Comparison of ENCODE assay signal across 31 cellular contexts in genomic region chr4:82213485-82214162, GRCh38.
DNase-seq lines count a peak whose midpoint lies in the region; ATAC-seq, FAIRE-seq and TF ChIP-seq lines count a peak whose summit lies in the region.
"Had no signal": no experiment of that assay in that cellular context is flagged by ENCODE, and none has a peak within 500 bp of the region (broad histone marks: within the 10 kb centered on the region; RNA-seq: fewer than 3 reads in every experiment).

No MANE protein-coding gene starts in this region.

- H3K27ac ChIP-seq in MM.1S (ENCODE audit: low read length): no peak overlapping the region
- H3K27ac ChIP-seq: KMS-11, lower lobe of right lung, pancreas, thyroid gland, VCaP had no signal

- peaks cover 23% of the 10 kb centered on the region for H3K4me1 Mint-ChIP-seq in activated naive CD4-positive, alpha-beta T cell treated with anti-CD3 and anti-CD28 coated beads, Interleukin-2, amount 10 ng/mL, durations not matched to agents 7 days and 5 days
- peaks cover 12% of the 10 kb centered on the region for H3K4me1 Mint-ChIP-seq in activated T-helper 17 cell treated with anti-CD3 and anti-CD28 coated beads, Interleukin-2, amount 50 U/mL, for 72 hours
- peaks cover 13 to 34% (median 31%) of the 10 kb centered on the region in 4 donors for H3K4me1 Mint-ChIP-seq in naive thymus-derived CD8-positive, alpha-beta T cell
- H3K4me1 Mint-ChIP-seq: stimulated activated memory B cell treated with anti-CD40 and anti-IgM and Interleukin-4, amounts not matched to agents 10 μg/mL and 1 μg/mL and 100 μg/mL, for 72 hours had no signal

- peak; percentile 40 for DNase-seq in activated naive CD4-positive, alpha-beta T cell treated with anti-CD3 and anti-CD28 coated beads, Interleukin-2, amount 10 ng/mL, durations not matched to agents 7 days and 5 days
- DNase-seq in activated naive CD4-positive, alpha-beta T cell treated with anti-CD3 and anti-CD28 coated beads, Interleukin-2, amount 50 U/mL, for 16 hours: no peak
- DNase-seq in MM.1S (peak; percentile 35), HTR-8/SVneo (ENCODE audit: insufficient read length, low spot score) (no peak), DMS114 treated with DMSO at 0.1 percent for 48 hours (lab: John Stamatoyannopoulos, UW; ENCODE audit: unreplicated experiment) (no peak), COLO668 (lab: John Stamatoyannopoulos, UW; ENCODE audit: unreplicated experiment) (no peak)
- DNase-seq in naive thymus-derived CD8-positive, alpha-beta T cell: peak in 7 of 10 donors; percentile 4 to 78 (median 36)
- DNase-seq: activated CD8-positive, alpha-beta memory T cell treated with anti-CD3 and anti-CD28 coated beads for 24 hours; activated T-cell treated with anti-CD3 and anti-CD28 coated beads, Interleukin-2, amount 50 U/mL, for 24 hours; C1 segment of cervical spinal cord; DMS153; GDM1; GOT3; kidney glomerular epithelial cell; lower lobe of right lung; mucosa of descending colon; NCI-H146; NCI-H510A treated with DMSO at 0.1 percent for 48 hours; NK-92 treated with Interleukin-12 subunit alpha and Interleukin-12 subunit beta, amount 100 ng/mL, for 24 hours; pancreas; right cardiac atrium; SIG-M5; stimulated activated CD4-positive, alpha-beta T cell treated with anti-CD3 and anti-CD28 coated beads, Interleukin-4, amount 100 ng/mL, for 1 hour; thyroid gland had no signal

- ATAC-seq in activated T-helper 17 cell treated with anti-CD3 and anti-CD28 coated beads, Interleukin-2, amount 50 U/mL, for 72 hours (replicated peaks): peak; percentile 66
- ATAC-seq in naive thymus-derived CD8-positive, alpha-beta T cell: peak; percentile 99 to 100
- ATAC-seq: lower lobe of right lung; mucosa of descending colon; Panc1; pancreas; right cardiac atrium; stimulated activated memory B cell treated with anti-CD40 and anti-IgM and Interleukin-4, amounts not matched to agents 10 μg/mL and 1 μg/mL and 100 μg/mL, for 72 hours had no signal

- H3K4me3 Mint-ChIP-seq in activated naive CD4-positive, alpha-beta T cell treated with anti-CD3 and anti-CD28 coated beads, Interleukin-2, amount 10 ng/mL, durations not matched to agents 7 days and 5 days: peak overlapping the region; percentile 7
- H3K4me3 Mint-ChIP-seq in activated T-helper 17 cell treated with anti-CD3 and anti-CD28 coated beads, Interleukin-2, amount 50 U/mL, for 72 hours: no peak overlapping the region
- peak overlapping the region in 9 of 10 donors; percentile 16 to 62 (median 52) for H3K4me3 Mint-ChIP-seq in naive thymus-derived CD8-positive, alpha-beta T cell
- H3K4me3 Mint-ChIP-seq: activated T-cell treated with anti-CD3 and anti-CD28 coated beads, Interleukin-2, amount 50 U/mL, for 24 hours; stimulated activated memory B cell treated with anti-CD40 and anti-IgM and Interleukin-4, amounts not matched to agents 10 μg/mL and 1 μg/mL and 100 μg/mL, for 72 hours; T-helper 1 cell treated with Interleukin-12 subunit alpha and Interleukin-12 subunit beta and Interleukin-4 antibody, amounts not matched to agents 30 μg/mL and 1 μg/mL, for 36 hours had no signal

- H3K4me2 ChIP-seq in MM.1S (ENCODE audit: low read depth, low read length): no peak overlapping the region
- H3K4me2 ChIP-seq: KMS-11 had no signal

- no peaks in the 10 kb centered on the region for H3K9me3 ChIP-seq in MM.1S (replicated peaks; ENCODE audit: insufficient read depth, low read length)
- H3K9me3 ChIP-seq: lower lobe of right lung, mucosa of descending colon, pancreas, thyroid gland had no signal

- no peaks in the 10 kb centered on the region for H3K9me3 Mint-ChIP-seq in activated naive CD4-positive, alpha-beta T cell treated with anti-CD3 and anti-CD28 coated beads, Interleukin-2, amount 10 ng/mL, durations not matched to agents 7 days and 5 days
- H3K9me3 Mint-ChIP-seq in activated T-helper 17 cell treated with anti-CD3 and anti-CD28 coated beads, Interleukin-2, amount 50 U/mL, for 72 hours: no peaks in the 10 kb centered on the region
- H3K9me3 Mint-ChIP-seq in naive thymus-derived CD8-positive, alpha-beta T cell: peaks cover 0 to 2% (median 0%) of the 10 kb centered on the region in 9 donors
- H3K9me3 Mint-ChIP-seq: activated T-cell treated with anti-CD3 and anti-CD28 coated beads, Interleukin-2, amount 50 U/mL, for 24 hours; T-helper 1 cell treated with Interleukin-12 subunit alpha and Interleukin-12 subunit beta and Interleukin-4 antibody, amounts not matched to agents 30 μg/mL and 1 μg/mL, for 36 hours had no signal

- H3K79me2 ChIP-seq in MM.1S (ENCODE audit: low read length): no peaks in the 10 kb centered on the region

- H3K9ac ChIP-seq in MM.1S (ENCODE audit: low read length): no peak overlapping the region
- H3K9ac ChIP-seq: KMS-11 had no signal

- H2AFZ ChIP-seq in MM.1S (ENCODE audit: low read length): no peak overlapping the region

- H3K4me3 ChIP-seq in MM.1S (ENCODE audit: low read length): no peak overlapping the region
- H3K4me3 ChIP-seq: lower lobe of right lung, mucosa of descending colon, pancreas, thyroid gland had no signal

- H3K36me3 Mint-ChIP-seq in activated naive CD4-positive, alpha-beta T cell treated with anti-CD3 and anti-CD28 coated beads, Interleukin-2, amount 10 ng/mL, durations not matched to agents 7 days and 5 days: peaks cover 1% of the 10 kb centered on the region
- H3K36me3 Mint-ChIP-seq in activated T-helper 17 cell treated with anti-CD3 and anti-CD28 coated beads, Interleukin-2, amount 50 U/mL, for 72 hours (ENCODE audit: low read depth): no peaks in the 10 kb centered on the region
- H3K36me3 Mint-ChIP-seq in naive thymus-derived CD8-positive, alpha-beta T cell: no peaks in the 10 kb centered on the region
- H3K36me3 Mint-ChIP-seq: stimulated activated memory B cell treated with anti-CD40 and anti-IgM and Interleukin-4, amounts not matched to agents 10 μg/mL and 1 μg/mL and 100 μg/mL, for 72 hours had no signal

- H3K36me3 ChIP-seq in MM.1S (replicated peaks; ENCODE audit: insufficient read depth, low read length): no peaks in the 10 kb centered on the region
- H3K36me3 ChIP-seq: lower lobe of right lung, pancreas, thyroid gland had no signal

- FAIRE-seq in HTR-8/SVneo (lab: Jason Lieb, UNC): no peak
- FAIRE-seq: GM18507, pancreas had no signal

- H4K20me1 ChIP-seq in MM.1S (ENCODE audit: insufficient read depth, low read length): no peaks in the 10 kb centered on the region

- no peaks in the 10 kb centered on the region for H3K27me3 ChIP-seq in MM.1S (replicated peaks; ENCODE audit: insufficient read depth, low read length)
- H3K27me3 ChIP-seq: pancreas, thyroid gland had no signal

- no peak for TF ChIP-seq CTCF in MM.1S (IDR thresholded peaks at IDR 0.05; ENCODE audit: low read length)

- CTCF ChIA-PET in activated naive CD4-positive, alpha-beta T cell treated with anti-CD3 and anti-CD28 coated beads, Interleukin-2, amount 10 ng/mL, durations not matched to agents 7 days and 5 days (lab: Charles Lee): interaction anchor here (0.8 to 1.1 kb wide), 3 partner anchors 12 to 57 kb away, joined by 3 to 4 read pairs (median 4); no protein-coding TSS in a partner anchor

- POLR2A ChIA-PET in naive thymus-derived CD8-positive, alpha-beta T cell (lab: Charles Lee): interaction anchor here (1.1 to 2.0 kb wide), 4 partner anchors 10 to 742 kb away, joined by 3 to 5 read pairs (median 4); partner anchors contain the start of gene RASGEF1B

- peak overlapping the region; percentile 29 for H3K27ac Mint-ChIP-seq in activated naive CD4-positive, alpha-beta T cell treated with anti-CD3 and anti-CD28 coated beads, Interleukin-2, amount 10 ng/mL, durations not matched to agents 7 days and 5 days
- no peak overlapping the region for H3K27ac Mint-ChIP-seq in activated T-helper 17 cell treated with anti-CD3 and anti-CD28 coated beads, Interleukin-2, amount 50 U/mL, for 72 hours
- peak overlapping the region in 5 of 10 donors; percentile 1 to 76 (median 56) for H3K27ac Mint-ChIP-seq in naive thymus-derived CD8-positive, alpha-beta T cell
- H3K27ac Mint-ChIP-seq: activated T-cell treated with anti-CD3 and anti-CD28 coated beads, Interleukin-2, amount 50 U/mL, for 24 hours; stimulated activated memory B cell treated with anti-CD40 and anti-IgM and Interleukin-4, amounts not matched to agents 10 μg/mL and 1 μg/mL and 100 μg/mL, for 72 hours; T-helper 1 cell treated with Interleukin-12 subunit alpha and Interleukin-12 subunit beta and Interleukin-4 antibody, amounts not matched to agents 30 μg/mL and 1 μg/mL, for 36 hours had no signal

- H3F3A ChIP-seq in MM.1S (ENCODE audit: insufficient read depth, low read length): no peaks in the 10 kb centered on the region

- H3K27me3 Mint-ChIP-seq in activated naive CD4-positive, alpha-beta T cell treated with anti-CD3 and anti-CD28 coated beads, Interleukin-2, amount 10 ng/mL, durations not matched to agents 7 days and 5 days: peaks cover 15% of the 10 kb centered on the region
- no peaks in the 10 kb centered on the region for H3K27me3 Mint-ChIP-seq in activated T-helper 17 cell treated with anti-CD3 and anti-CD28 coated beads, Interleukin-2, amount 50 U/mL, for 72 hours
- no peaks in the 10 kb centered on the region for H3K27me3 Mint-ChIP-seq in naive thymus-derived CD8-positive, alpha-beta T cell
- H3K27me3 Mint-ChIP-seq: activated T-cell treated with anti-CD3 and anti-CD28 coated beads, Interleukin-2, amount 50 U/mL, for 24 hours; stimulated activated memory B cell treated with anti-CD40 and anti-IgM and Interleukin-4, amounts not matched to agents 10 μg/mL and 1 μg/mL and 100 μg/mL, for 72 hours had no signal

- no peaks in the 10 kb centered on the region for H3K4me1 ChIP-seq in MM.1S (ENCODE audit: low read length)
- H3K4me1 ChIP-seq: lower lobe of right lung, pancreas, thyroid gland had no signal

- H3K9me2 ChIP-seq in MM.1S (replicated peaks; ENCODE audit: insufficient read depth, low read length): no peaks in the 10 kb centered on the region

Comparison
In these comparisons a context has a peak if more than half of its experiments do, and no peak if none do; other contexts are left out.
1. DNase-seq: peak in activated naive CD4-positive, alpha-beta T cell treated with anti-CD3 and anti-CD28 coated beads, Interleukin-2, amount 10 ng/mL, durations not matched to agents 7 days and 5 days (single experiment), MM.1S (single experiment) and naive thymus-derived CD8-positive, alpha-beta T cell (7 of 10); none in activated naive CD4-positive, alpha-beta T cell treated with anti-CD3 and anti-CD28 coated beads, Interleukin-2, amount 50 U/mL, for 16 hours (single experiment), HTR-8/SVneo (single experiment), DMS114 treated with DMSO at 0.1 percent for 48 hours (single experiment) and COLO668 (single experiment).